In genomic region chr4:124279741-124280140, GRCh38 we compare ENCODE assay signal across 17 cellular contexts.
DNase-seq lines count a peak whose midpoint lies in the region; ATAC-seq and TF ChIP-seq lines count a peak whose summit lies in the region.
"Had no signal": no experiment of that assay in that cellular context is flagged by ENCODE, and none has a peak within 500 bp of the region (broad histone marks: within the 10 kb centered on the region; RNA-seq: fewer than 3 reads in every experiment).

No MANE protein-coding gene starts in this region.

- no peak for TF ChIP-seq CTCF in glutamatergic neuron (IDR thresholded peaks at IDR 0.05; ENCODE audit: partially characterized antibody, unreplicated experiment)

- no peak overlapping the region for H3K4me3 Mint-ChIP-seq in glutamatergic neuron (ENCODE audit: unreplicated experiment)
- no peak overlapping the region for H3K4me3 Mint-ChIP-seq in stimulated activated naive B cell treated with anti-CD40 and anti-IgM and Interleukin-4, amounts not matched to agents 10 μg/mL and 1 μg/mL and 100 μg/mL, for 72 hours
- H3K4me3 Mint-ChIP-seq: activated CD4-positive, alpha-beta memory T cell treated with anti-CD3 and anti-CD28 coated beads for 36 hours; activated naive CD4-positive, alpha-beta T cell treated with anti-CD3 and anti-CD28 coated beads for 36 hours; activated T-cell treated with anti-CD3 and anti-CD28 coated beads, Interleukin-2, amount 50 U/mL, for 24 hours; endodermal cell; memory B cell; natural killer cell had no signal

- no peaks in the 10 kb centered on the region for H3K27me3 Mint-ChIP-seq in glutamatergic neuron (ENCODE audit: unreplicated experiment)
- peaks cover 0 to 1% of the 10 kb centered on the region in 2 donors for H3K27me3 Mint-ChIP-seq in stimulated activated naive B cell treated with anti-CD40 and anti-IgM and Interleukin-4, amounts not matched to agents 10 μg/mL and 1 μg/mL and 100 μg/mL, for 72 hours
- H3K27me3 Mint-ChIP-seq: memory B cell had no signal

- H3K36me3 Mint-ChIP-seq in glutamatergic neuron (ENCODE audit: unreplicated experiment) = no peaks in the 10 kb centered on the region
- H3K36me3 Mint-ChIP-seq in stimulated activated naive B cell treated with anti-CD40 and anti-IgM and Interleukin-4, amounts not matched to agents 10 μg/mL and 1 μg/mL and 100 μg/mL, for 72 hours = no peaks in the 10 kb centered on the region
- H3K36me3 Mint-ChIP-seq: activated CD4-positive, alpha-beta memory T cell treated with anti-CD3 and anti-CD28 coated beads for 36 hours; memory B cell; natural killer cell had no signal

- no peaks in the 10 kb centered on the region for H3K9me3 Mint-ChIP-seq in glutamatergic neuron (ENCODE audit: unreplicated experiment)
- H3K9me3 Mint-ChIP-seq in stimulated activated naive B cell treated with anti-CD40 and anti-IgM and Interleukin-4, amounts not matched to agents 10 μg/mL and 1 μg/mL and 100 μg/mL, for 72 hours = no peaks in the 10 kb centered on the region
- H3K9me3 Mint-ChIP-seq: activated CD4-positive, alpha-beta memory T cell treated with anti-CD3 and anti-CD28 coated beads for 36 hours; activated naive CD4-positive, alpha-beta T cell treated with anti-CD3 and anti-CD28 coated beads for 36 hours; activated T-cell treated with anti-CD3 and anti-CD28 coated beads, Interleukin-2, amount 50 U/mL, for 24 hours; endodermal cell had no signal

- H3K27ac Mint-ChIP-seq in glutamatergic neuron (ENCODE audit: unreplicated experiment) = peak overlapping the region; percentile 76
- H3K27ac Mint-ChIP-seq in stimulated activated naive B cell treated with anti-CD40 and anti-IgM and Interleukin-4, amounts not matched to agents 10 μg/mL and 1 μg/mL and 100 μg/mL, for 72 hours = no peak overlapping the region
- H3K27ac Mint-ChIP-seq: activated CD4-positive, alpha-beta memory T cell treated with anti-CD3 and anti-CD28 coated beads for 36 hours; activated naive CD4-positive, alpha-beta T cell treated with anti-CD3 and anti-CD28 coated beads for 36 hours; activated T-cell treated with anti-CD3 and anti-CD28 coated beads, Interleukin-2, amount 50 U/mL, for 24 hours; endodermal cell; memory B cell; natural killer cell had no signal

- DNase-seq in DMS153 (lab: John Stamatoyannopoulos, UW) (peak; percentile 86), NCI-H1092 treated with DMSO at 0.1 percent for 48 hours (lab: John Stamatoyannopoulos, UW) (peak; percentile 81), NCI-H774 (lab: John Stamatoyannopoulos, UW) (peak; percentile 2), glutamatergic neuron (no peak), NCI-H2107 (lab: John Stamatoyannopoulos, UW) (no peak), HUDEP-2 (lab: John Stamatoyannopoulos, UW; ENCODE audit: unreplicated experiment in 76 of 76) (no peak)
- DNase-seq in stimulated activated naive B cell treated with anti-CD40 and anti-IgM and Interleukin-4, amounts not matched to agents 10 μg/mL and 1 μg/mL and 100 μg/mL, for 72 hours = no peak
- DNase-seq: activated CD4-positive, alpha-beta memory T cell treated with anti-CD3 and anti-CD28 coated beads for 36 hours; activated naive CD4-positive, alpha-beta T cell treated with anti-CD3 and anti-CD28 coated beads for 36 hours; activated T-cell treated with anti-CD3 and anti-CD28 coated beads, Interleukin-2, amount 50 U/mL, for 24 hours; endodermal cell; HCEC 1CT; islet precursor cell; KG1; natural killer cell; stimulated activated CD4-positive, alpha-beta T cell treated with anti-CD3 and anti-CD28 coated beads, Interleukin-1b, Interleukin-23, amount 100 ng/mL, for 48 hours had no signal

- no peak for ATAC-seq in stimulated activated naive B cell treated with anti-CD40 and anti-IgM and Interleukin-4, amounts not matched to agents 10 μg/mL and 1 μg/mL and 100 μg/mL, for 72 hours (replicated peaks)
- ATAC-seq: natural killer cell had no signal

- peaks cover 24% of the 10 kb centered on the region for H3K4me1 Mint-ChIP-seq in glutamatergic neuron (ENCODE audit: low read depth, unreplicated experiment)
- H3K4me1 Mint-ChIP-seq in stimulated activated naive B cell treated with anti-CD40 and anti-IgM and Interleukin-4, amounts not matched to agents 10 μg/mL and 1 μg/mL and 100 μg/mL, for 72 hours = no peaks in the 10 kb centered on the region
- H3K4me1 Mint-ChIP-seq: memory B cell, natural killer cell had no signal

Comparison
In these comparisons a context has a peak if more than half of its experiments do, and no peak if none do; other contexts are left out.
1. DNase-seq: peak in DMS153 (single experiment), NCI-H1092 treated with DMSO at 0.1 percent for 48 hours (single experiment) and NCI-H774 (single experiment); none in glutamatergic neuron (single experiment), NCI-H2107 (single experiment), HUDEP-2 (0 of 76) and stimulated activated naive B cell treated with anti-CD40 and anti-IgM and Interleukin-4, amounts not matched to agents 10 μg/mL and 1 μg/mL and 100 μg/mL, for 72 hours (single experiment).